ENCODE assay signal across 35 cellular contexts in the genomic region with DNA sequence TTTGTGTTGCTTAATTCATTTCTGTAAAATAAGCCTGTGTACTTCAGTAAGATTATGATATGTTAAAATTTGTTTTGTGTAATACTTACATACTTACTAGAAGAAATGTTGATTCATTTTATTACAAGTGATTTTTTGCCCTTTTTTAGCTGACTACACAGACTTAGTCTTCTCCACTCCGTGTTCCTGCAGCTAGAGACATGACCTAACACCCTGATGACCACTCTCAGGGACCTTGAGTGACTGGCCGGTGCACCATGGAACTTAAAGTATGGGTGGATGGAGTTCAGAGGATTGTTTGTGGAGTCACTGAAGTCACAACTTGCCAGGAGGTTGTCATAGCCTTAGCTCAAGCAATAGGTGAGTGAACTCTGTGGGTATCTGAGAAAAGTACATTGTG.
"Had no signal": no experiment of that assay in that cellular context is flagged by ENCODE, and none has a peak within 500 bp of the region (broad histone marks: within the 10 kb centered on the region; RNA-seq: fewer than 3 reads in every experiment).

No MANE protein-coding gene starts in this region.

- H3K27ac ChIP-seq: brain microvascular endothelial cell, coronary artery, dorsolateral prefrontal cortex, esophagus muscularis mucosa, foreskin keratinocyte, gastrocnemius medialis, heart left ventricle had no signal

- H3K4me1 ChIP-seq: foreskin keratinocyte had no signal

- H3K9me3 Mint-ChIP-seq: activated CD4-positive, alpha-beta memory T cell treated with anti-CD3 and anti-CD28 coated beads, Interleukin-2, amount 10 ng/mL, durations not matched to agents 7 days and 5 days; activated CD4-positive, alpha-beta T cell treated with anti-CD3 and anti-CD28 coated beads, Interleukin-2, amount 10 ng/mL, durations not matched to agents 7 days and 5 days; activated T-cell treated with anti-CD3 and anti-CD28 coated beads, Interleukin-2, amount 50 U/mL, for 4 hours; activated T-helper 17 cell treated with anti-CD3 and anti-CD28 coated beads, Interleukin-2, amount 50 U/mL, for 72 hours; central memory CD8-positive, alpha-beta T cell; dendritic cell treated with granulocyte-macrophage colony-stimulating factor and Interleukin-4, amounts not matched to agents 40 ng/mL and 50 ng/mL, for 4 days; T-helper 2 cell treated with Interferon-gamma antibody and Interleukin-4, amounts not matched to agents 5 μg/mL and 100 μg/mL, for 36 hours had no signal

- H3K4me1 Mint-ChIP-seq: activated CD4-positive, alpha-beta memory T cell treated with anti-CD3 and anti-CD28 coated beads, Interleukin-2, amount 10 ng/mL, durations not matched to agents 7 days and 5 days; activated CD4-positive, alpha-beta T cell treated with anti-CD3 and anti-CD28 coated beads, Interleukin-2, amount 10 ng/mL, durations not matched to agents 7 days and 5 days; activated T-helper 17 cell treated with anti-CD3 and anti-CD28 coated beads, Interleukin-2, amount 50 U/mL, for 72 hours; central memory CD8-positive, alpha-beta T cell had no signal

- ATAC-seq: activated T-cell treated with anti-CD3 and anti-CD28 coated beads, Interleukin-2, amount 50 U/mL, for 4 hours; activated T-helper 17 cell treated with anti-CD3 and anti-CD28 coated beads, Interleukin-2, amount 50 U/mL, for 72 hours; foreskin keratinocyte; heart left ventricle; T-helper 17 cell had no signal

- FAIRE-seq: astrocyte, bronchial epithelial cell had no signal

- H3K27ac Mint-ChIP-seq: activated CD4-positive, alpha-beta memory T cell treated with anti-CD3 and anti-CD28 coated beads, Interleukin-2, amount 10 ng/mL, durations not matched to agents 7 days and 5 days; activated CD4-positive, alpha-beta T cell treated with anti-CD3 and anti-CD28 coated beads, Interleukin-2, amount 10 ng/mL, durations not matched to agents 7 days and 5 days; activated naive CD8-positive, alpha-beta T cell; activated T-helper 17 cell treated with anti-CD3 and anti-CD28 coated beads, Interleukin-2, amount 50 U/mL, for 72 hours; dendritic cell treated with granulocyte-macrophage colony-stimulating factor and Interleukin-4, amounts not matched to agents 40 ng/mL and 50 ng/mL, for 4 days; T-helper 17 cell; T-helper 2 cell treated with Interferon-gamma antibody and Interleukin-4, amounts not matched to agents 5 μg/mL and 100 μg/mL, for 36 hours had no signal

- H3K4me3 Mint-ChIP-seq: activated CD4-positive, alpha-beta memory T cell treated with anti-CD3 and anti-CD28 coated beads, Interleukin-2, amount 10 ng/mL, durations not matched to agents 7 days and 5 days; activated CD4-positive, alpha-beta T cell treated with anti-CD3 and anti-CD28 coated beads, Interleukin-2, amount 10 ng/mL, durations not matched to agents 7 days and 5 days; activated naive CD8-positive, alpha-beta T cell; activated T-cell treated with anti-CD3 and anti-CD28 coated beads, Interleukin-2, amount 50 U/mL, for 4 hours; activated T-helper 17 cell treated with anti-CD3 and anti-CD28 coated beads, Interleukin-2, amount 50 U/mL, for 72 hours; central memory CD8-positive, alpha-beta T cell; dendritic cell treated with granulocyte-macrophage colony-stimulating factor and Interleukin-4, amounts not matched to agents 40 ng/mL and 50 ng/mL, for 4 days; T-helper 17 cell; T-helper 2 cell treated with Interferon-gamma antibody and Interleukin-4, amounts not matched to agents 5 μg/mL and 100 μg/mL, for 36 hours had no signal

- H3K36me3 Mint-ChIP-seq: activated naive CD8-positive, alpha-beta T cell had no signal

- H3K27me3 ChIP-seq: brain microvascular endothelial cell, dorsolateral prefrontal cortex, esophagus muscularis mucosa, foreskin keratinocyte, gastrocnemius medialis, heart left ventricle had no signal

- H3K4me3 ChIP-seq: coronary artery, dorsolateral prefrontal cortex, esophagus muscularis mucosa, gastrocnemius medialis, heart left ventricle had no signal

- H3K36me3 ChIP-seq: brain microvascular endothelial cell had no signal

- DNase-seq: activated CD4-positive, alpha-beta memory T cell treated with anti-CD3 and anti-CD28 coated beads, Interleukin-2, amount 10 ng/mL, durations not matched to agents 7 days and 5 days; activated CD4-positive, alpha-beta T cell treated with anti-CD3 and anti-CD28 coated beads for 4 hours; activated CD4-positive, alpha-beta T cell treated with anti-CD3 and anti-CD28 coated beads, Interleukin-2, amount 10 ng/mL, durations not matched to agents 7 days and 5 days; activated CD4-positive, alpha-beta T cell treated with anti-CD3 and anti-CD28 coated beads, Interleukin-2, amount 50 U/mL, for 4 hours; activated CD4-positive, CD25-positive, alpha-beta regulatory T cell; activated CD4-positive, CD25-positive, alpha-beta regulatory T cell treated with anti-CD3 and anti-CD28 coated beads, Interleukin-2, amount 50 U/mL, for 72 hours; activated CD8-positive, alpha-beta memory T cell treated with anti-CD3 and anti-CD28 coated beads, Interleukin-2, amount 50 U/mL, for 48 hours; activated effector memory CD4-positive, alpha-beta T cell treated with Interleukin-2 at 50 U/mL for 16 hours; activated gamma-delta T cell treated with Interleukin-2 at 50 U/mL for 16 hours; activated naive CD4-positive, alpha-beta T cell treated with anti-CD3 and anti-CD28 coated beads, Interleukin-2, amount 50 U/mL, for 16 hours; activated naive CD4-positive, alpha-beta T cell treated with Interleukin-2 at 50 U/mL for 16 hours; activated T-cell treated with anti-CD3 and anti-CD28 coated beads for 4 hours; activated T-cell treated with anti-CD3 and anti-CD28 coated beads, Interleukin-2, amount 50 U/mL, for 4 hours; amniotic stem cell; anterior cingulate cortex; brain microvascular endothelial cell; dorsolateral prefrontal cortex; effector memory CD4-positive, alpha-beta T cell; erythroblast; foreskin keratinocyte; gastrocnemius medialis; glutamatergic neuron; heart left ventricle; T-helper 1 cell; T-helper 17 cell; T1000 had no signal

- H3K27me3 Mint-ChIP-seq: activated naive CD8-positive, alpha-beta T cell; dendritic cell treated with granulocyte-macrophage colony-stimulating factor and Interleukin-4, amounts not matched to agents 40 ng/mL and 50 ng/mL, for 4 days had no signal

- H3K9me3 ChIP-seq: esophagus muscularis mucosa, gastrocnemius medialis, heart left ventricle had no signal
